ENCODE assay signal across 9 cellular contexts in genomic region chr6:147154454-147154853, GRCh38. TPM values are rescaled to one million over a fixed set of nuclear protein-coding genes. Genes with fewer than 3 reads are reported as not detected.
A peak's percentile ranks its signal among the peaks of the same experiment; 100 is the strongest.
DNase-seq lines count a peak whose midpoint lies in the region; FAIRE-seq and TF ChIP-seq lines count a peak whose summit lies in the region.
"Had no signal": no experiment of that assay in that cellular context is flagged by ENCODE, and none has a peak within 500 bp of the region (broad histone marks: within the 10 kb centered on the region; RNA-seq: fewer than 3 reads in every experiment).

No MANE protein-coding gene starts in this region.

- no peaks in the 10 kb centered on the region for H3K4me1 ChIP-seq in breast epithelium
- peaks cover 12% of the 10 kb centered on the region for H3K4me1 ChIP-seq in Caco-2

- H3K36me3 Mint-ChIP-seq in MCF 10A (ENCODE audit: insufficient read depth, unreplicated experiment): no peaks in the 10 kb centered on the region
- H3K36me3 Mint-ChIP-seq in Caco-2 (ENCODE audit: insufficient read depth, unreplicated experiment): no peaks in the 10 kb centered on the region
- H3K36me3 Mint-ChIP-seq in activated T-cell treated with anti-CD3 and anti-CD28 coated beads, Interleukin-2, amount 50 U/mL, for 24 hours (ENCODE audit: low read depth): no peaks in the 10 kb centered on the region

- H3K27ac Mint-ChIP-seq in MCF 10A (ENCODE audit: low read depth, unreplicated experiment) (peak overlapping the region; percentile 90), Caco-2 (ENCODE audit: unreplicated experiment) (no peak overlapping the region)
- no peak overlapping the region for H3K27ac Mint-ChIP-seq in activated T-cell treated with anti-CD3 and anti-CD28 coated beads, Interleukin-2, amount 50 U/mL, for 24 hours

- POLR2A ChIA-PET in MCF 10A (lab: Yijun Ruan, JAX) (interaction anchor here (0.6 to 3.8 kb wide), 9 partner anchors 9 to 239 kb away, joined by 3 to 25 read pairs (median 4); partner anchors contain the start of gene STXBP5), Caco-2 (lab: Charles Lee) (no interaction called here)

- TF ChIP-seq CTCF in MCF 10A (IDR thresholded peaks at IDR 0.05; ENCODE audit: unreplicated experiment) (no peak), breast epithelium (IDR thresholded peaks at IDR 0.05) (no peak), Caco-2 (IDR thresholded peaks at IDR 0.05; ENCODE audit: insufficient read depth in 1 of 2, low read depth in 1 of 2, low read length in 1 of 2, severe bottlenecking in 1 of 2, unreplicated experiment in 1 of 2) (no peak)

- H3K36me3 ChIP-seq in breast epithelium: no peaks in the 10 kb centered on the region
- H3K36me3 ChIP-seq in Caco-2 (ENCODE audit: control insufficient read depth, insufficient read depth, low read length): no peaks in the 10 kb centered on the region

- DNase-seq in MCF 10A (ENCODE audit: unreplicated experiment): peak; percentile 81
- no peak for DNase-seq in breast epithelium (ENCODE audit: low spot score in 2 of 2)
- DNase-seq in NCI-H748 treated with DMSO at 0.1 percent for 48 hours (lab: John Stamatoyannopoulos, UW): peak; percentile 95
- DNase-seq in fibroblast of gingiva (ENCODE audit: low read depth): peak; percentile 47
- DNase-seq in urothelium cell line (ENCODE audit: low spot score): peak; percentile 16
- no peak for DNase-seq in Caco-2
- DNase-seq in activated T-cell treated with anti-CD3 and anti-CD28 coated beads, Interleukin-2, amount 50 U/mL, for 24 hours: no peak
- DNase-seq in NCI-H524 treated with DMSO at 0.1 percent for 48 hours (lab: John Stamatoyannopoulos, UW): no peak
- DNase-seq: NCI-H526 treated with DMSO at 0.1 percent for 48 hours had no signal

- H3K4me3 Mint-ChIP-seq in MCF 10A (ENCODE audit: unreplicated experiment) (peak overlapping the region; percentile 43), Caco-2 (ENCODE audit: unreplicated experiment) (no peak overlapping the region)
- no peak overlapping the region for H3K4me3 Mint-ChIP-seq in activated T-cell treated with anti-CD3 and anti-CD28 coated beads, Interleukin-2, amount 50 U/mL, for 24 hours

- H3K9me3 Mint-ChIP-seq in MCF 10A (ENCODE audit: unreplicated experiment) (peaks cover 15% of the 10 kb centered on the region), Caco-2 (ENCODE audit: unreplicated experiment) (peaks cover 9% of the 10 kb centered on the region)
- no peaks in the 10 kb centered on the region for H3K9me3 Mint-ChIP-seq in activated T-cell treated with anti-CD3 and anti-CD28 coated beads, Interleukin-2, amount 50 U/mL, for 24 hours

- TF ChIP-seq POLR2A in breast epithelium (IDR thresholded peaks at IDR 0.05): no peak

- H3K27ac ChIP-seq in breast epithelium: no peak overlapping the region

- intact Hi-C loops in MCF 10A (cut with micrococcal nuclease) (loop anchor here (1.0 to 5.0 kb wide), 2 partner anchors 48 to 240 kb away; partner anchors contain the start of gene STXBP5), breast epithelium (cut with DNase I; ENCODE audit: low total_unique reads) (loop anchor here (10.0 kb wide), 1 partner anchor 980 kb away; no protein-coding TSS in a partner anchor), Caco-2 (cut with micrococcal nuclease; ENCODE audit: unreplicated experiment) (loop anchor here (5.0 kb wide), 1 partner anchor 172 kb away; no protein-coding TSS in a partner anchor)

- H3K27me3 Mint-ChIP-seq in MCF 10A (ENCODE audit: insufficient read depth, unreplicated experiment): no peaks in the 10 kb centered on the region
- H3K27me3 Mint-ChIP-seq in Caco-2 (ENCODE audit: insufficient read depth, unreplicated experiment): no peaks in the 10 kb centered on the region
- H3K27me3 Mint-ChIP-seq in activated T-cell treated with anti-CD3 and anti-CD28 coated beads, Interleukin-2, amount 50 U/mL, for 24 hours: peaks cover 5% of the 10 kb centered on the region

- no peaks in the 10 kb centered on the region for H3K27me3 ChIP-seq in breast epithelium
- no peaks in the 10 kb centered on the region for H3K27me3 ChIP-seq in Caco-2 (replicated peaks; ENCODE audit: control insufficient read depth, insufficient read depth, low read length)

- BruUV-seq in MCF 10A (replicated peaks; lab: Mats Ljungman, UMichigan) (no TSS peak), Caco-2 (replicated peaks; lab: Mats Ljungman, UMichigan) (no TSS peak)

- FAIRE-seq in urothelium cell line (lab: Jason Lieb, UNC): no peak

- peaks cover 52% of the 10 kb centered on the region for H3K4me1 Mint-ChIP-seq in MCF 10A (ENCODE audit: insufficient read depth, unreplicated experiment)
- H3K4me1 Mint-ChIP-seq in Caco-2 (ENCODE audit: low read depth, unreplicated experiment): peaks cover 21% of the 10 kb centered on the region
- no peaks in the 10 kb centered on the region for H3K4me1 Mint-ChIP-seq in activated T-cell treated with anti-CD3 and anti-CD28 coated beads, Interleukin-2, amount 50 U/mL, for 24 hours (ENCODE audit: low read depth)

- CTCF ChIA-PET in MCF 10A (lab: Yijun Ruan, JAX): interaction anchor here (0.6 kb wide), 1 partner anchor 51 kb away, joined by 3 read pairs; no protein-coding TSS in a partner anchor
- CTCF ChIA-PET in Caco-2 (lab: Charles Lee): interaction anchor here (0.5 kb wide), 1 partner anchor 250 kb away, joined by 3 read pairs; no protein-coding TSS in a partner anchor

- H3K4me3 ChIP-seq in breast epithelium (no peak overlapping the region), Caco-2 (ENCODE audit: low read depth, low read length) (no peak overlapping the region)

- H3K9me3 ChIP-seq in breast epithelium: no peaks in the 10 kb centered on the region
- no peaks in the 10 kb centered on the region for H3K9me3 ChIP-seq in Caco-2

RNA-seq across cellular contexts. Expression of gene STXBP5, which starts 49.8 kb away (rescaled TPM):
- 36.9 and 38.5 TPM in 2 replicates for total RNA-seq in MCF 10A (2022)
- 10 to 100 TPM; 21.3 to 43.6 (median 26.9) TPM for total RNA-seq in breast epithelium
- 17.7 and 17.9 TPM in 2 replicates for total RNA-seq in Caco-2 (2022)

Comparison
In these comparisons a context has a peak if more than half of its experiments do, and no peak if none do; other contexts are left out.
1. DNase-seq: peak in MCF 10A (single experiment), NCI-H748 treated with DMSO at 0.1 percent for 48 hours (single experiment), fibroblast of gingiva (single experiment) and urothelium cell line (single experiment); none in breast epithelium (0 of 2), Caco-2 (0 of 2), activated T-cell treated with anti-CD3 and anti-CD28 coated beads, Interleukin-2, amount 50 U/mL, for 24 hours (single experiment) and NCI-H524 treated with DMSO at 0.1 percent for 48 hours (single experiment).